In genomic region chr3:184332370-184333090, GRCh38 we compare ENCODE assay signal across 10 cellular contexts. TPM values are rescaled to one million over a fixed set of nuclear protein-coding genes. Genes with fewer than 3 reads are reported as not detected.
DNase-seq lines count a peak whose midpoint lies in the region; ATAC-seq and TF ChIP-seq lines count a peak whose summit lies in the region.
"Had no signal": no experiment of that assay in that cellular context is flagged by ENCODE, and none has a peak within 500 bp of the region (broad histone marks: within the 10 kb centered on the region; RNA-seq: fewer than 3 reads in every experiment).

No MANE protein-coding gene starts in this region.

- H3K9me3 Mint-ChIP-seq in activated T-cell treated with anti-CD3 and anti-CD28 coated beads, Interleukin-2, amount 50 U/mL, for 72 hours, result no peaks in the 10 kb centered on the region
- H3K9me3 Mint-ChIP-seq in activated naive CD4-positive, alpha-beta T cell treated with anti-CD3 and anti-CD28 coated beads, Interleukin-2, amount 50 U/mL, for 72 hours, result no peaks in the 10 kb centered on the region

- peak overlapping the region; percentile 92 for H3K27ac Mint-ChIP-seq in activated T-cell treated with anti-CD3 and anti-CD28 coated beads, Interleukin-2, amount 50 U/mL, for 72 hours
- peak overlapping the region; percentile 85 to 95 for H3K27ac Mint-ChIP-seq in activated naive CD4-positive, alpha-beta T cell treated with anti-CD3 and anti-CD28 coated beads, Interleukin-2, amount 50 U/mL, for 72 hours

- H3K4me1 ChIP-seq in left ventricle myocardium inferior (peaks cover 48% of the 10 kb centered on the region), stomach (peaks cover 15 to 56% (median 22%) of the 10 kb centered on the region in 4 donors)

- peak overlapping the region; percentile 1 to 7 for H3K4me3 Mint-ChIP-seq in activated T-cell treated with anti-CD3 and anti-CD28 coated beads, Interleukin-2, amount 50 U/mL, for 72 hours

- H3K36me3 ChIP-seq in left ventricle myocardium inferior (peaks cover 77% of the 10 kb centered on the region), stomach (peaks cover 71 to 79% (median 78%) of the 10 kb centered on the region in 4 donors)

- TF ChIP-seq POLR2A in stomach (IDR thresholded peaks at IDR 0.05), result no peak

- H3K4me1 Mint-ChIP-seq in activated T-cell treated with anti-CD3 and anti-CD28 coated beads, Interleukin-2, amount 50 U/mL, for 72 hours (ENCODE audit: low read depth), result peaks cover 75% of the 10 kb centered on the region

- no peak for ATAC-seq in activated T-cell treated with anti-CD3 and anti-CD28 coated beads, Interleukin-2, amount 50 U/mL, for 72 hours (replicated peaks in 1 of 2)
- ATAC-seq in activated naive CD4-positive, alpha-beta T cell treated with anti-CD3 and anti-CD28 coated beads, Interleukin-2, amount 50 U/mL, for 72 hours, result no peak
- ATAC-seq in HG03159 (IDR thresholded peaks at IDR 0.05; ENCODE audit: unreplicated experiment) (no peak), HG02588 (IDR thresholded peaks at IDR 0.05; ENCODE audit: unreplicated experiment) (no peak)

- no peak overlapping the region for H3K4me3 ChIP-seq in left ventricle myocardium inferior
- H3K4me3 ChIP-seq in stomach, result no peak overlapping the region

- H3K36me3 Mint-ChIP-seq in activated T-cell treated with anti-CD3 and anti-CD28 coated beads, Interleukin-2, amount 50 U/mL, for 72 hours (ENCODE audit: insufficient read depth in 2 of 2), result peaks cover 22 to 38% of the 10 kb centered on the region in 2 donors
- peaks cover 15 to 24% of the 10 kb centered on the region in 2 donors for H3K36me3 Mint-ChIP-seq in activated naive CD4-positive, alpha-beta T cell treated with anti-CD3 and anti-CD28 coated beads, Interleukin-2, amount 50 U/mL, for 72 hours

- TF ChIP-seq EP300 in stomach (IDR thresholded peaks at IDR 0.05), result no peak

- no peak for TF ChIP-seq CTCF in left ventricle myocardium inferior (IDR thresholded peaks at IDR 0.05; ENCODE audit: borderline replicate concordance)
- no peak for TF ChIP-seq CTCF in stomach (IDR thresholded peaks at IDR 0.05)
- TF ChIP-seq CTCF in GM20000 (IDR thresholded peaks at IDR 0.05; ENCODE audit: extremely low read depth, missing control alignments), result no peak

- no peaks in the 10 kb centered on the region for H3K27me3 Mint-ChIP-seq in activated T-cell treated with anti-CD3 and anti-CD28 coated beads, Interleukin-2, amount 50 U/mL, for 72 hours (ENCODE audit: low read depth)

- H3K27me3 ChIP-seq in left ventricle myocardium inferior (ENCODE audit: low read depth) (no peaks in the 10 kb centered on the region), stomach (no peaks in the 10 kb centered on the region)

- WGBS in stomach, 5 donors, result 73 to 85% (median 79%) methylated on average over 10 of the region's 10 CpGs

- H3K9me3 ChIP-seq in left ventricle myocardium inferior (replicated peaks), result no peaks in the 10 kb centered on the region
- no peaks in the 10 kb centered on the region for H3K9me3 ChIP-seq in stomach

- no peak for DNase-seq in activated T-cell treated with anti-CD3 and anti-CD28 coated beads, Interleukin-2, amount 50 U/mL, for 72 hours
- no peak for DNase-seq in activated T-cell treated with anti-CD3 and anti-CD28 coated beads, Interleukin-2, amount 50 U/mL, for 1 hour
- DNase-seq in activated naive CD4-positive, alpha-beta T cell treated with anti-CD3 and anti-CD28 coated beads, Interleukin-2, amount 50 U/mL, for 72 hours (ENCODE audit: low spot score in 2 of 2), result no peak
- no peak for DNase-seq in left ventricle myocardium inferior
- no peak for DNase-seq in stomach
- no peak for DNase-seq in GM20000 (ENCODE audit: low spot score)
- DNase-seq: COR-L47, NCI-H2081 treated with DMSO at 0.1 percent for 48 hours had no signal

- peak overlapping the region; percentile 44 for H3K27ac ChIP-seq in left ventricle myocardium inferior (replicated peaks)
- peak overlapping the region in 4 of 5 donors; percentile 24 to 99 (median 78) for H3K27ac ChIP-seq in stomach

- intact Hi-C loops in left ventricle myocardium inferior (cut with micrococcal nuclease), result no loop called here
- intact Hi-C loops in stomach (cut with DNase I; ENCODE audit: low total_unique reads), result no loop called here

RNA-seq across cellular contexts. Expression of gene FAM131A, which starts 4.9 kb away (rescaled TPM):
- total RNA-seq in activated T-cell treated with anti-CD3 and anti-CD28 coated beads, Interleukin-2, amount 50 U/mL, for 72 hours, result 1 to 10 TPM; 6.6 to 7.6 TPM
- 1 to 10 TPM; 4.1 to 6.8 TPM for total RNA-seq in activated naive CD4-positive, alpha-beta T cell treated with anti-CD3 and anti-CD28 coated beads, Interleukin-2, amount 50 U/mL, for 72 hours
- total RNA-seq in left ventricle myocardium inferior (30.2 TPM), stomach (10 to 100 TPM in 3 of 5 donors, 1 to 10 TPM in 2; 1.8 to 73.2 (median 28.8) TPM)
- 10 to 100 TPM; 10.0 to 13.0 (median 12.5) TPM for polyA plus RNA-seq in stomach

RNA-seq across cellular contexts. Expression of gene EIF4G1, which starts 18.1 kb away (rescaled TPM):
- total RNA-seq in activated T-cell treated with anti-CD3 and anti-CD28 coated beads, Interleukin-2, amount 50 U/mL, for 72 hours, result 100 to 1,000 TPM; 274 to 305 TPM
- 100 to 1,000 TPM; 256 to 376 TPM for total RNA-seq in activated naive CD4-positive, alpha-beta T cell treated with anti-CD3 and anti-CD28 coated beads, Interleukin-2, amount 50 U/mL, for 72 hours
- total RNA-seq in left ventricle myocardium inferior, result 224 TPM
- 100 to 1,000 TPM; 167 to 572 (median 203) TPM for total RNA-seq in stomach
- polyA plus RNA-seq in stomach, result 100 to 1,000 TPM in 2 of 3 donors, 10 to 100 TPM in 1; 86.5 to 171 (median 134) TPM

RNA-seq across cellular contexts. Expression of gene CLCN2, which starts 28.9 kb away (rescaled TPM):
- 1 to 10 TPM; 3.1 to 3.9 TPM for total RNA-seq in activated T-cell treated with anti-CD3 and anti-CD28 coated beads, Interleukin-2, amount 50 U/mL, for 72 hours
- 10 to 100 TPM in 1 of 2 donors, 1 to 10 TPM in 1; 6.5 to 13.9 TPM for total RNA-seq in activated naive CD4-positive, alpha-beta T cell treated with anti-CD3 and anti-CD28 coated beads, Interleukin-2, amount 50 U/mL, for 72 hours
- 1.7 TPM for total RNA-seq in left ventricle myocardium inferior
- total RNA-seq in stomach, result 10 to 100 TPM in 2 of 5 donors, 1 to 10 TPM in 3; 4.2 to 34.5 (median 5.8) TPM
- polyA plus RNA-seq in stomach, result 1 to 10 TPM; 2.1 to 5.1 (median 2.5) TPM

RNA-seq across cellular contexts. Expression of gene POLR2H, which starts 29.0 kb away (rescaled TPM):
- total RNA-seq in activated T-cell treated with anti-CD3 and anti-CD28 coated beads, Interleukin-2, amount 50 U/mL, for 72 hours, result 10 to 100 TPM; 86.9 to 93.6 TPM
- 100 to 1,000 TPM; 112 to 177 TPM for total RNA-seq in activated naive CD4-positive, alpha-beta T cell treated with anti-CD3 and anti-CD28 coated beads, Interleukin-2, amount 50 U/mL, for 72 hours
- total RNA-seq in left ventricle myocardium inferior, result 24.3 TPM
- total RNA-seq in stomach, result 100 to 1,000 TPM in 2 of 5 donors, 10 to 100 TPM in 3; 14.0 to 273 (median 85.0) TPM
- 100 to 1,000 TPM; 103 to 142 (median 116) TPM for polyA plus RNA-seq in stomach

RNA-seq across cellular contexts. Expression of gene PSMD2, which starts 33.5 kb away (rescaled TPM):
- 100 to 1,000 TPM; 169 to 184 TPM for total RNA-seq in activated T-cell treated with anti-CD3 and anti-CD28 coated beads, Interleukin-2, amount 50 U/mL, for 72 hours
- 100 to 1,000 TPM; 241 to 252 TPM for total RNA-seq in activated naive CD4-positive, alpha-beta T cell treated with anti-CD3 and anti-CD28 coated beads, Interleukin-2, amount 50 U/mL, for 72 hours
- total RNA-seq in left ventricle myocardium inferior, result 213 TPM
- 100 to 1,000 TPM; 124 to 239 (median 172) TPM for total RNA-seq in stomach
- polyA plus RNA-seq in stomach, result 100 to 1,000 TPM in 1 of 3 donors, 10 to 100 TPM in 2; 73.0 to 119 (median 81.7) TPM
